Comparison of ENCODE assay signal across 8 cellular contexts in the genomic region with DNA sequence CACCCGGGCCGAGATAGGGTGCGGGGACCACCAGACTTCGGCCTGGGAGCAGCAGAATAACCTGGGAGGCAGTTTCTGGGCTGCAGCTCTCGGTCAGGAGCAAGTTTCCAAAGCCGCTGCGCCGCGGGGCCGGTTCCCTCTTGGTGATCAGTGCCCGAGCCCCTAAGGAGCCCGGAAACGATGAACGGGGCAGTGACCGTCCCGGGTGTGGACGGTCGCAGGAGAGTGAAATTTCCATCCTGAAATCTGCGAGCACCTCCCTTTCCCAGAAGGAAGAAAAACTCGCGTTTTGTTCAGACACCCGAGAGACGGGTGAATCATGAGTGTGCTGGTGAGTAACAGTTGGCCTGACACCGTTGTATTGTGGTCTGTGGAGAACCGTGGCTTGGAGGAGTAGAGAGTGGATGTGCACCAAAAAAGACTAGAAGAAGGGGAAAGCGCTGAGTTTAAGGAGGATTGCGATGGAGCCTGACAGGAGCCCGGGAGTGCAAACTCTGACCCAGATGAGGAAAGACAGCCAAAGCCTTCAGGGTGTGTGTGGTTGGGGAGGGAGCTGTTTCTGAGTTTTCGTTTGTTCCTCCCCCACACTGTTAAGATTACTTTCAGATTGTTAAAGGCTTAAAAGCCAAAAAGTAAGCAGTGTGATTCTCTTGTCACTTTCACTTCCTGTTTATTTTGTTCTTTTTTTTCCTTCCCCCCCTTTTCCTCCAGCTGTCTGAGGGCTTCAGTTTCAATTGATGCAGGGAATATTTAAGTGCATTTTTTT. TPM values are rescaled to one million over a fixed set of nuclear protein-coding genes. Genes with fewer than 3 reads are reported as not detected.
DNase-seq lines count a peak whose midpoint lies in the region; ATAC-seq lines count a peak whose summit lies in the region.

No MANE protein-coding gene starts in this region.

- DNase-seq in NCI-H82 (lab: John Stamatoyannopoulos, UW) (peak; percentile 23), NCI-H82 treated with DMSO at 0.1 percent for 48 hours (lab: John Stamatoyannopoulos, UW; ENCODE audit: unreplicated experiment) (no peak), NCI-H748 (lab: John Stamatoyannopoulos, UW; ENCODE audit: unreplicated experiment) (peak; percentile 56), epithelial cell of prostate (ENCODE audit: low read depth, low spot score) (no peak), mucosa of gallbladder (ENCODE audit: low spot score) (peak; percentile 14)
- peak; percentile 39 to 46 for DNase-seq in activated CD8-positive, alpha-beta memory T cell treated with anti-CD3 and anti-CD28 coated beads for 4 hours (ENCODE audit: low read depth in 2 of 2)
- peak; percentile 69 for DNase-seq in stimulated activated CD8-positive, alpha-beta memory T cell treated with anti-CD3 and anti-CD28 coated beads, Interleukin-4, amount 100 ng/mL, for 48 hours

- peak overlapping the region; percentile 58 for H3K27ac ChIP-seq in epithelial cell of prostate

- peak; percentile 60 for ATAC-seq in HG02970 (IDR thresholded peaks at IDR 0.05; ENCODE audit: low FRiP score, unreplicated experiment)

RNA-seq across cellular contexts. Expression of a gene that starts 0.8 kb away (rescaled TPM):
- 11.0 TPM for total RNA-seq in mucosa of gallbladder

Comparison
In these comparisons a context has a peak if more than half of its experiments do, and no peak if none do; other contexts are left out.
1. DNase-seq: peak in NCI-H82 (single experiment), NCI-H748 (single experiment), activated CD8-positive, alpha-beta memory T cell treated with anti-CD3 and anti-CD28 coated beads for 4 hours (2 of 2), mucosa of gallbladder (single experiment) and stimulated activated CD8-positive, alpha-beta memory T cell treated with anti-CD3 and anti-CD28 coated beads, Interleukin-4, amount 100 ng/mL, for 48 hours (single experiment); none in NCI-H82 treated with DMSO at 0.1 percent for 48 hours (single experiment) and epithelial cell of prostate (single experiment).